In genomic region chr3:149224736-149225594, GRCh38 we compare ENCODE assay signal across 1 cellular context.
A peak's percentile ranks its signal among the peaks of the same experiment; 100 is the strongest.
TF ChIP-seq lines count a peak whose summit lies in the region.

No MANE protein-coding gene starts in this region.

TF ChIP-seq in HepG2, 621 proteins besides CTCF, POLR2A, EP300 and RAD21 (continued from another document and continues in another):
- peak; percentile 88 for TF ChIP-seq ATF2 (CRISPR knock-in tag; IDR thresholded peaks at IDR 0.05)
- no peak for TF ChIP-seq ZNF781 (CRISPR knock-in tag; IDR thresholded peaks at IDR 0.05; ENCODE audit: borderline replicate concordance, not compliant biosample characterization)
- peak; percentile 60 for TF ChIP-seq RBM22 (optimal IDR thresholded peaks at IDR 0.05; ENCODE audit: low read length)
- no peak for TF ChIP-seq ZEB1 (IDR thresholded peaks at IDR 0.05; ENCODE audit: insufficient replicate concordance, low read depth)
- no peak for TF ChIP-seq RFX3 (CRISPR knock-in tag; IDR thresholded peaks at IDR 0.05)
- TF ChIP-seq CHCHD3 (CRISPR knock-in tag; IDR thresholded peaks at IDR 0.05) = no peak
- TF ChIP-seq ZBTB10 (CRISPR knock-in tag; IDR thresholded peaks at IDR 0.05; ENCODE audit: borderline replicate concordance) = no peak
- TF ChIP-seq SMAD1 (CRISPR knock-in tag; IDR thresholded peaks at IDR 0.05; ENCODE audit: borderline replicate concordance, low read depth) = no peak
- TF ChIP-seq ZBTB14 (CRISPR knock-in tag; IDR thresholded peaks at IDR 0.05) = no peak
- no peak for TF ChIP-seq CEBPZ (IDR thresholded peaks at IDR 0.05; ENCODE audit: low read length)
- peak in 1 of 2 experiments; percentile 91; a peak in 2 of 4 replicates for TF ChIP-seq KLF16 (CRISPR knock-in tag; IDR thresholded peaks at IDR 0.05)
- TF ChIP-seq ZNF790 (CRISPR knock-in tag; IDR thresholded peaks at IDR 0.05; ENCODE audit: borderline replicate concordance) = peak; percentile 47; the same call in 1 of the 2 replicates
- no peak for TF ChIP-seq ZNF567 (CRISPR knock-in tag; IDR thresholded peaks at IDR 0.05; ENCODE audit: borderline replicate concordance)
- peak in 1 of 2 experiments; percentile 53; a peak in 1 of 4 replicates for TF ChIP-seq REST (IDR thresholded peaks at IDR 0.05; ENCODE audit: borderline replicate concordance in 1 of 2, low read depth in 1 of 2, low read length in 2 of 2)
- TF ChIP-seq SNAPC5 (CRISPR knock-in tag; IDR thresholded peaks at IDR 0.05; ENCODE audit: borderline replicate concordance) = no peak
- no peak; the same call in 1 of the 2 replicates for TF ChIP-seq ZNF274 (CRISPR knock-in tag; IDR thresholded peaks at IDR 0.05)
- peak; percentile 86; the same call in 1 of the 2 replicates for TF ChIP-seq TFE3 (CRISPR knock-in tag; IDR thresholded peaks at IDR 0.05)
- TF ChIP-seq ZNF430 (CRISPR knock-in tag; IDR thresholded peaks at IDR 0.05) = peak; percentile 48; the same call in 1 of the 2 replicates
- no peak for TF ChIP-seq ZNF704 (CRISPR knock-in tag; IDR thresholded peaks at IDR 0.05; ENCODE audit: borderline replicate concordance)
- TF ChIP-seq DBP (CRISPR knock-in tag; IDR thresholded peaks at IDR 0.05; ENCODE audit: not compliant biosample characterization) = peak; percentile 25
- no peak for TF ChIP-seq ZNF816 (CRISPR knock-in tag; IDR thresholded peaks at IDR 0.05; ENCODE audit: borderline replicate concordance)
- 0 out of 2 replicates have a peak, but pooled peaks have one; percentile 41 for TF ChIP-seq KIAA2018 (CRISPR knock-in tag; IDR thresholded peaks at IDR 0.05; ENCODE audit: borderline replicate concordance)
- TF ChIP-seq MBNL3 (CRISPR knock-in tag; conservative IDR thresholded peaks at IDR 0.05) = no peak
- TF ChIP-seq MEIS2 (CRISPR knock-in tag; IDR thresholded peaks at IDR 0.05) = peak; percentile 90
- TF ChIP-seq GZF1 (CRISPR knock-in tag; IDR thresholded peaks at IDR 0.05) = peak; percentile 43; the same call in 1 of the 2 replicates
- peak; percentile 96; the same call in 1 of the 2 replicates for TF ChIP-seq KLF11 (CRISPR knock-in tag; IDR thresholded peaks at IDR 0.05)
